ENCODE assay signal across 1 cellular context in genomic region chr10:125661942-125662515, GRCh38.
A peak's percentile ranks its signal among the peaks of the same experiment; 100 is the strongest.
TF ChIP-seq lines count a peak whose summit lies in the region.

No MANE protein-coding gene starts in this region.

TF ChIP-seq in K562, 482 proteins besides CTCF, POLR2A, EP300 and RAD21:
- TF ChIP-seq, protein P1, sequence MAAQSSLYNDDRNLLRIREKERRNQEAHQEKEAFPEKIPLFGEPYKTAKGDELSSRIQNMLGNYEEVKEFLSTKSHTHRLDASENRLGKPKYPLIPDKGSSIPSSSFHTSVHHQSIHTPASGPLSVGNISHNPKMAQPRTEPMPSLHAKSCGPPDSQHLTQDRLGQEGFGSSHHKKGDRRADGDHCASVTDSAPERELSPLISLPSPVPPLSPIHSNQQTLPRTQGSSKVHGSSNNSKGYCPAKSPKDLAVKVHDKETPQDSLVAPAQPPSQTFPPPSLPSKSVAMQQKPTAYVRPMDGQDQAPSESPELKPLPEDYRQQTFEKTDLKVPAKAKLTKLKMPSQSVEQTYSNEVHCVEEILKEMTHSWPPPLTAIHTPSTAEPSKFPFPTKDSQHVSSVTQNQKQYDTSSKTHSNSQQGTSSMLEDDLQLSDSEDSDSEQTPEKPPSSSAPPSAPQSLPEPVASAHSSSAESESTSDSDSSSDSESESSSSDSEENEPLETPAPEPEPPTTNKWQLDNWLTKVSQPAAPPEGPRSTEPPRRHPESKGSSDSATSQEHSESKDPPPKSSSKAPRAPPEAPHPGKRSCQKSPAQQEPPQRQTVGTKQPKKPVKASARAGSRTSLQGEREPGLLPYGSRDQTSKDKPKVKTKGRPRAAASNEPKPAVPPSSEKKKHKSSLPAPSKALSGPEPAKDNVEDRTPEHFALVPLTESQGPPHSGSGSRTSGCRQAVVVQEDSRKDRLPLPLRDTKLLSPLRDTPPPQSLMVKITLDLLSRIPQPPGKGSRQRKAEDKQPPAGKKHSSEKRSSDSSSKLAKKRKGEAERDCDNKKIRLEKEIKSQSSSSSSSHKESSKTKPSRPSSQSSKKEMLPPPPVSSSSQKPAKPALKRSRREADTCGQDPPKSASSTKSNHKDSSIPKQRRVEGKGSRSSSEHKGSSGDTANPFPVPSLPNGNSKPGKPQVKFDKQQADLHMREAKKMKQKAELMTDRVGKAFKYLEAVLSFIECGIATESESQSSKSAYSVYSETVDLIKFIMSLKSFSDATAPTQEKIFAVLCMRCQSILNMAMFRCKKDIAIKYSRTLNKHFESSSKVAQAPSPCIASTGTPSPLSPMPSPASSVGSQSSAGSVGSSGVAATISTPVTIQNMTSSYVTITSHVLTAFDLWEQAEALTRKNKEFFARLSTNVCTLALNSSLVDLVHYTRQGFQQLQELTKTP (IDR thresholded peaks at IDR 0.05; ENCODE audit: low read depth in 1 of 2, partially characterized antibody in 2 of 2), result no peak
- peak; percentile 32; the same call in 1 of the 2 replicates for TF ChIP-seq POLR2AphosphoS5 (IDR thresholded peaks at IDR 0.05; ENCODE audit: control insufficient read depth, insufficient read depth, low read depth, low read length)
- peak; percentile 37; the same call in 1 of the 2 replicates for TF ChIP-seq EP400 (IDR thresholded peaks at IDR 0.05)
- TF ChIP-seq MECOM (CRISPR knock-in tag; IDR thresholded peaks at IDR 0.05), result no peak
- no peak for TF ChIP-seq BACH1 (tag; IDR thresholded peaks at IDR 0.05)
- no peak for TF ChIP-seq BRD9 (IDR thresholded peaks at IDR 0.05; ENCODE audit: low read depth, partially characterized antibody)
- TF ChIP-seq PCBP1 (IDR thresholded peaks at IDR 0.05; ENCODE audit: low read depth, low read length, poor library complexity, severe bottlenecking), result no peak
- TF ChIP-seq CREM (IDR thresholded peaks at IDR 0.05; ENCODE audit: low read depth), result no peak
- no peak for TF ChIP-seq ZFPM2 (CRISPR knock-in tag; IDR thresholded peaks at IDR 0.05)
- peak; percentile 44 for TF ChIP-seq NFIC (IDR thresholded peaks at IDR 0.05)
- TF ChIP-seq SMAD4 (CRISPR knock-in tag; conservative IDR thresholded peaks at IDR 0.05), result no peak
- TF ChIP-seq, protein P2, sequence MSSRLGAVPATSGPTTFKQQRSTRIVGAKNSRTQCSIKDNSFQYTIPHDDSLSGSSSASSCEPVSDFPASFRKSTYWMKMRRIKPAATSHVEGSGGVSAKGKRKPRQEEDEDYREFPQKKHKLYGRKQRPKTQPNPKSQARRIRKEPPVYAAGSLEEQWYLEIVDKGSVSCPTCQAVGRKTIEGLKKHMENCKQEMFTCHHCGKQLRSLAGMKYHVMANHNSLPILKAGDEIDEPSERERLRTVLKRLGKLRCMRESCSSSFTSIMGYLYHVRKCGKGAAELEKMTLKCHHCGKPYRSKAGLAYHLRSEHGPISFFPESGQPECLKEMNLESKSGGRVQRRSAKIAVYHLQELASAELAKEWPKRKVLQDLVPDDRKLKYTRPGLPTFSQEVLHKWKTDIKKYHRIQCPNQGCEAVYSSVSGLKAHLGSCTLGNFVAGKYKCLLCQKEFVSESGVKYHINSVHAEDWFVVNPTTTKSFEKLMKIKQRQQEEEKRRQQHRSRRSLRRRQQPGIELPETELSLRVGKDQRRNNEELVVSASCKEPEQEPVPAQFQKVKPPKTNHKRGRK (tag; IDR thresholded peaks at IDR 0.05), result no peak
- TF ChIP-seq CEBPG (CRISPR knock-in tag; IDR thresholded peaks at IDR 0.05), result no peak
- TF ChIP-seq CEBPG (tag; conservative IDR thresholded peaks at IDR 0.05 in 1 of 2, IDR thresholded peaks at IDR 0.05 in 1 of 2), result peak in 1 of 2 experiments; percentile 45; a peak in 2 of 4 replicates
- TF ChIP-seq TRIM28 (IDR thresholded peaks at IDR 0.05), result no peak
- no peak for TF ChIP-seq ZNF586 (CRISPR knock-in tag; conservative IDR thresholded peaks at IDR 0.05)
- TF ChIP-seq NFE2 (IDR thresholded peaks at IDR 0.05; ENCODE audit: low read depth), result peak; percentile 34; the same call in 1 of the 2 replicates
- TF ChIP-seq ELK3 (CRISPR knock-in tag; IDR thresholded peaks at IDR 0.05), result no peak
- TF ChIP-seq TEAD2 (tag; IDR thresholded peaks at IDR 0.05), result no peak
- no peak for TF ChIP-seq SAFB2 (IDR thresholded peaks at IDR 0.05; ENCODE audit: borderline replicate concordance, low read depth, low read length, severe bottlenecking)
- TF ChIP-seq HCFC1 (IDR thresholded peaks at IDR 0.05; ENCODE audit: low read depth, low read length), result no peak
- no peak for TF ChIP-seq POLR2B (IDR thresholded peaks at IDR 0.05; ENCODE audit: low read depth, partially characterized antibody)
- TF ChIP-seq CHD4 (IDR thresholded peaks at IDR 0.05; ENCODE audit: insufficient read depth, insufficient replicate concordance, low read depth, low read length, poor library complexity, severe bottlenecking), result no peak
- no peak for TF ChIP-seq TCFL5 (CRISPR knock-in tag; conservative IDR thresholded peaks at IDR 0.05)
- no peak for TF ChIP-seq NCOA1 (IDR thresholded peaks at IDR 0.05; ENCODE audit: low read depth)
- no peak for TF ChIP-seq BHLHE40 (IDR thresholded peaks at IDR 0.05; ENCODE audit: low read length)
- peak; percentile 52; the same call in 1 of the 2 replicates for TF ChIP-seq TEAD4 (IDR thresholded peaks at IDR 0.05; ENCODE audit: low read length)
- TF ChIP-seq TEAD4 (CRISPR knock-in tag; IDR thresholded peaks at IDR 0.05; ENCODE audit: borderline replicate concordance), result no peak
- TF ChIP-seq KDM2B (CRISPR knock-in tag; IDR thresholded peaks at IDR 0.05), result no peak
- TF ChIP-seq ERF (CRISPR knock-in tag; IDR thresholded peaks at IDR 0.05), result no peak
- TF ChIP-seq, protein P3, sequence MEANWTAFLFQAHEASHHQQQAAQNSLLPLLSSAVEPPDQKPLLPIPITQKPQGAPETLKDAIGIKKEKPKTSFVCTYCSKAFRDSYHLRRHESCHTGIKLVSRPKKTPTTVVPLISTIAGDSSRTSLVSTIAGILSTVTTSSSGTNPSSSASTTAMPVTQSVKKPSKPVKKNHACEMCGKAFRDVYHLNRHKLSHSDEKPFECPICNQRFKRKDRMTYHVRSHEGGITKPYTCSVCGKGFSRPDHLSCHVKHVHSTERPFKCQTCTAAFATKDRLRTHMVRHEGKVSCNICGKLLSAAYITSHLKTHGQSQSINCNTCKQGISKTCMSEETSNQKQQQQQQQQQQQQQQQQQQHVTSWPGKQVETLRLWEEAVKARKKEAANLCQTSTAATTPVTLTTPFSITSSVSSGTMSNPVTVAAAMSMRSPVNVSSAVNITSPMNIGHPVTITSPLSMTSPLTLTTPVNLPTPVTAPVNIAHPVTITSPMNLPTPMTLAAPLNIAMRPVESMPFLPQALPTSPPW (CRISPR knock-in tag; IDR thresholded peaks at IDR 0.05), result no peak
- TF ChIP-seq, protein P4, sequence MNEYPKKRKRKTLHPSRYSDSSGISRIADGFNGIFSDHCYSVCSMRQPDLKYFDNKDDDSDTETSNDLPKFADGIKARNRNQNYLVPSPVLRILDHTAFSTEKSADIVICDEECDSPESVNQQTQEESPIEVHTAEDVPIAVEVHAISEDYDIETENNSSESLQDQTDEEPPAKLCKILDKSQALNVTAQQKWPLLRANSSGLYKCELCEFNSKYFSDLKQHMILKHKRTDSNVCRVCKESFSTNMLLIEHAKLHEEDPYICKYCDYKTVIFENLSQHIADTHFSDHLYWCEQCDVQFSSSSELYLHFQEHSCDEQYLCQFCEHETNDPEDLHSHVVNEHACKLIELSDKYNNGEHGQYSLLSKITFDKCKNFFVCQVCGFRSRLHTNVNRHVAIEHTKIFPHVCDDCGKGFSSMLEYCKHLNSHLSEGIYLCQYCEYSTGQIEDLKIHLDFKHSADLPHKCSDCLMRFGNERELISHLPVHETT (CRISPR knock-in tag; conservative IDR thresholded peaks at IDR 0.05 in 1 of 2, IDR thresholded peaks at IDR 0.05 in 1 of 2), result no peak
- TF ChIP-seq POU5F1 (IDR thresholded peaks at IDR 0.05; ENCODE audit: borderline replicate concordance, low read depth, low read length, partially characterized antibody), result no peak
- TF ChIP-seq E2F1 (CRISPR knock-in tag; IDR thresholded peaks at IDR 0.05), result no peak
